ENCODE assay signal across 29 cellular contexts in the genomic region with DNA sequence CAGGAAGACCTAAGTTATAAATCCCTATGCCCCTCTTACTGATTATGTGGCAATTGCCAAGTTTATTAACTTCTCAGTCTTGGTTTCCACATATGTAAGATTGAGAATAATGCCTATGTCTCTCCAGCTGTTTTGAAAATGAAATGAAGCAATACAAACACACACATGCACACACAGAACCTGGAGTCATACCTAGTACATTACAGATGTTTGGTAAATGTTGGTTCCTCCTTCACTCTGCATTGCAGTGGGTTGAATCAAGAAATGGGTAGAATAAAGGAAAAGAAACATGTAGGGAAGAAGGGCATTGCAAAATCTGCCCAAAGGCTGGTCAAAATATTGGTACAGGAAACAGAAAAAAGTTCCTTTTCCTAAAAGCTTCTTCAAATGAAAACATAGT.
"Had no signal": no experiment of that assay in that cellular context is flagged by ENCODE, and none has a peak within 500 bp of the region (broad histone marks: within the 10 kb centered on the region; RNA-seq: fewer than 3 reads in every experiment).

No MANE protein-coding gene starts in this region.

- H3K27ac ChIP-seq: lower lobe of right lung, neural progenitor cell, pancreas, prostate gland, skin epidermis, stomach, thoracic aorta, tibial artery, upper lobe of right lung had no signal

- H3K27me3 ChIP-seq: left lung, neural progenitor cell, pancreas, stomach, tibial artery, upper lobe of right lung had no signal

- DNase-seq: immature natural killer cell; kidney; left colon; left lung; lower lobe of right lung; mammary epithelial cell; mesenchymal stem cell; naive thymus-derived CD8-positive, alpha-beta T cell; pancreas; posterior cingulate gyrus; retina; right cardiac atrium; stimulated activated CD4-positive, alpha-beta T cell treated with anti-CD3 and anti-CD28 coated beads, Interleukin-12 subunit alpha, Interleukin-12 subunit beta, amount 100 ng/mL, for 4 hours; stimulated activated CD4-positive, alpha-beta T cell treated with anti-CD3 and anti-CD28 coated beads, Interleukin-15, amount 100 ng/mL, for 24 hours; stimulated activated CD4-positive, alpha-beta T cell treated with anti-CD3 and anti-CD28 coated beads, Interleukin-2, amount 100 ng/mL, for 24 hours; stimulated activated CD4-positive, alpha-beta T cell treated with anti-CD3 and anti-CD28 coated beads, Interleukin-4, amount 100 ng/mL, for 1 hour; stimulated activated naive B cell treated with anti-CD40 and anti-IgM and Interleukin-4, amounts not matched to agents 10 μg/mL and 1 μg/mL and 100 μg/mL, for 72 hours; stimulated activated naive CD8-positive, alpha-beta T cell treated with anti-CD3 and anti-CD28 coated beads, Interleukin-15, Interleukin-2, amounts not matched to agents 100 U/mL and 50 U/mL, for 24 hours; stomach; tibial artery; trophoblast cell; upper lobe of right lung had no signal

- FAIRE-seq: islet of Langerhans, kidney, pancreas, urothelium cell line had no signal

- H3K4me3 ChIP-seq: left lung, lower lobe of right lung, neural progenitor cell, pancreas, prostate gland, skin epidermis, stomach, thoracic aorta, tibial artery, upper lobe of right lung had no signal

- ATAC-seq: left colon; left lung; lower lobe of right lung; naive thymus-derived CD8-positive, alpha-beta T cell; pancreas; right cardiac atrium; sciatic nerve; stimulated activated naive B cell treated with anti-CD40 and anti-IgM and Interleukin-4, amounts not matched to agents 10 μg/mL and 1 μg/mL and 100 μg/mL, for 72 hours; stimulated activated naive CD8-positive, alpha-beta T cell treated with anti-CD3 and anti-CD28 coated beads, Interleukin-15, Interleukin-2, amounts not matched to agents 100 U/mL and 50 U/mL, for 24 hours had no signal
